ENCODE assay signal across 1 cellular context in the genomic region with DNA sequence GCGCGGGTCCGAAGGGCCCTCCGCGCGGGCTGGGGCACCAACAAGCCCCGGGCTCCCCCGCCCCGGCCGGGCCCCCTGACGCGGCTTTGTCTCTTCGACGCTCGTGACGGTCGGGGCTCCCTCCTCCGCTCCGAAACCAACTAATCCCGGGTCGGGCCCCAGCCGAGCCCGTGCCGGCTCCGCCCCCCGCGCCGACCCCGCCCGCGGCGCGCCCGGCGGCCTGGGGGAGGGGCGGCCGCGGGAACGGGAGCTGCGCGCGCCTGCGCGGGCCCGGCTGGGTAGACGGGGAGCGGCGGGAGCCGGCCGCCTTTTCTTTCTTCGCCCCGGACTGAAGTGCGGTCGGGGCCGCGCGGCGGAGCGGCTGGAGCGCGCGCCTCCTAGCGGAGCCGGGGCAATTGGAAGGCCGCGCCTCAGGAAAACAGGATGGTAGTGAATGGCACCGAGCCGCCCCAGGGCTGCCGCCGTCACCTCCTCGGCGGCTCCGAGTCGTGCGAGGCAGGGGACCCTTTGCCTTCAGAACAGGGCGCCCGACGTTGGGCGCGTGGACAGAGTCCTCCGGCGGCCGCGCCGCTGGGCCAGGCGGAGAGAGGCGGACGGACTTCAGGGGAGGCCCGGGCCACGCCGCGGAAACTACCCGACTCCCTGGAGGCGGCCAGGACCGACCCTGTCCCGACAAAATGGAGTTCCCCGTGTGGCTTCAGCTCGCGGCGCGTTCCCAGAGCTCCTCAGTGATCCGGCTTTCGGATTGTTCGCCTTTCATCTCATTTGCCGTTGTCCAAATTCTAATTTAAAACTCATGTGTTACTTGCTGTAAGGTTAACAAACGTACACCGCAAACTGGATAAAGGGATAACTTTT.
TF ChIP-seq lines count a peak whose summit lies in the region.

A gene with protein sequence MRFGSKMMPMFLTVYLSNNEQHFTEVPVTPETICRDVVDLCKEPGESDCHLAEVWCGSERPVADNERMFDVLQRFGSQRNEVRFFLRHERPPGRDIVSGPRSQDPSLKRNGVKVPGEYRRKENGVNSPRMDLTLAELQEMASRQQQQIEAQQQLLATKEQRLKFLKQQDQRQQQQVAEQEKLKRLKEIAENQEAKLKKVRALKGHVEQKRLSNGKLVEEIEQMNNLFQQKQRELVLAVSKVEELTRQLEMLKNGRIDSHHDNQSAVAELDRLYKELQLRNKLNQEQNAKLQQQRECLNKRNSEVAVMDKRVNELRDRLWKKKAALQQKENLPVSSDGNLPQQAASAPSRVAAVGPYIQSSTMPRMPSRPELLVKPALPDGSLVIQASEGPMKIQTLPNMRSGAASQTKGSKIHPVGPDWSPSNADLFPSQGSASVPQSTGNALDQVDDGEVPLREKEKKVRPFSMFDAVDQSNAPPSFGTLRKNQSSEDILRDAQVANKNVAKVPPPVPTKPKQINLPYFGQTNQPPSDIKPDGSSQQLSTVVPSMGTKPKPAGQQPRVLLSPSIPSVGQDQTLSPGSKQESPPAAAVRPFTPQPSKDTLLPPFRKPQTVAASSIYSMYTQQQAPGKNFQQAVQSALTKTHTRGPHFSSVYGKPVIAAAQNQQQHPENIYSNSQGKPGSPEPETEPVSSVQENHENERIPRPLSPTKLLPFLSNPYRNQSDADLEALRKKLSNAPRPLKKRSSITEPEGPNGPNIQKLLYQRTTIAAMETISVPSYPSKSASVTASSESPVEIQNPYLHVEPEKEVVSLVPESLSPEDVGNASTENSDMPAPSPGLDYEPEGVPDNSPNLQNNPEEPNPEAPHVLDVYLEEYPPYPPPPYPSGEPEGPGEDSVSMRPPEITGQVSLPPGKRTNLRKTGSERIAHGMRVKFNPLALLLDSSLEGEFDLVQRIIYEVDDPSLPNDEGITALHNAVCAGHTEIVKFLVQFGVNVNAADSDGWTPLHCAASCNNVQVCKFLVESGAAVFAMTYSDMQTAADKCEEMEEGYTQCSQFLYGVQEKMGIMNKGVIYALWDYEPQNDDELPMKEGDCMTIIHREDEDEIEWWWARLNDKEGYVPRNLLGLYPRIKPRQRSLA (minus strand): TSS at position 138 of the 858 bp plus-strand sequence. CDS start 267 bp downstream, outside the sequence.

TF ChIP-seq in HepG2, 621 proteins besides CTCF, POLR2A, EP300 and RAD21 (continued from another document and continues in another):
- TF ChIP-seq, protein P1, sequence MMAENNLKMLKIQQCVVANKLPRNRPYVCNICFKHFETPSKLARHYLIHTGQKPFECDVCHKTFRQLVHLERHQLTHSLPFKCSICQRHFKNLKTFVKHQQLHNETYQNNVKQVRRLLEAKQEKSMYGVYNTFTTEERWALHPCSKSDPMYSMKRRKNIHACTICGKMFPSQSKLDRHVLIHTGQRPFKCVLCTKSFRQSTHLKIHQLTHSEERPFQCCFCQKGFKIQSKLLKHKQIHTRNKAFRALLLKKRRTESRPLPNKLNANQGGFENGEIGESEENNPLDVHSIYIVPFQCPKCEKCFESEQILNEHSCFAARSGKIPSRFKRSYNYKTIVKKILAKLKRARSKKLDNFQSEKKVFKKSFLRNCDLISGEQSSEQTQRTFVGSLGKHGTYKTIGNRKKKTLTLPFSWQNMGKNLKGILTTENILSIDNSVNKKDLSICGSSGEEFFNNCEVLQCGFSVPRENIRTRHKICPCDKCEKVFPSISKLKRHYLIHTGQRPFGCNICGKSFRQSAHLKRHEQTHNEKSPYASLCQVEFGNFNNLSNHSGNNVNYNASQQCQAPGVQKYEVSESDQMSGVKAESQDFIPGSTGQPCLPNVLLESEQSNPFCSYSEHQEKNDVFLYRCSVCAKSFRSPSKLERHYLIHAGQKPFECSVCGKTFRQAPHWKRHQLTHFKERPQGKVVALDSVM (CRISPR knock-in tag; IDR thresholded peaks at IDR 0.05) = peak; percentile 84
- TF ChIP-seq ZNF30 (CRISPR knock-in tag; IDR thresholded peaks at IDR 0.05) (no peak), BORCS8-MEF2B (CRISPR knock-in tag; IDR thresholded peaks at IDR 0.05) (peak; percentile 53), GATAD2A (CRISPR knock-in tag; IDR thresholded peaks at IDR 0.05) (no peak), TGIF2 (CRISPR knock-in tag; IDR thresholded peaks at IDR 0.05) (peak; percentile 63; the same call in 1 of the 2 replicates), ZFP90 (CRISPR knock-in tag; IDR thresholded peaks at IDR 0.05; ENCODE audit: borderline replicate concordance) (no peak), ZNF337 (CRISPR knock-in tag; IDR thresholded peaks at IDR 0.05; ENCODE audit: borderline replicate concordance, low read depth) (0 out of 2 replicates have a peak, but pooled peaks have one; percentile 26), ZXDC (CRISPR knock-in tag; IDR thresholded peaks at IDR 0.05) (peak; percentile 35; the same call in 1 of the 2 replicates), ZNF768 (CRISPR knock-in tag; IDR thresholded peaks at IDR 0.05) (peak; percentile 17; the same call in 1 of the 2 replicates), TAF1 (CRISPR knock-in tag; IDR thresholded peaks at IDR 0.05) (peak; percentile 96), NCOA2 (CRISPR knock-in tag; IDR thresholded peaks at IDR 0.05) (no peak), PAWR (CRISPR knock-in tag; IDR thresholded peaks at IDR 0.05; ENCODE audit: borderline replicate concordance) (no peak), ZNF280D (CRISPR knock-in tag; IDR thresholded peaks at IDR 0.05) (no peak), ZNF431 (CRISPR knock-in tag; IDR thresholded peaks at IDR 0.05; ENCODE audit: borderline replicate concordance, low read depth) (no peak), ZNF10 (CRISPR knock-in tag; IDR thresholded peaks at IDR 0.05; ENCODE audit: borderline replicate concordance, low read depth) (no peak), ZNF746 (CRISPR knock-in tag; IDR thresholded peaks at IDR 0.05) (no peak; the same call in 1 of the 2 replicates), THYN1 (CRISPR knock-in tag; IDR thresholded peaks at IDR 0.05; ENCODE audit: borderline replicate concordance, low read depth) (no peak), FOSL1 (CRISPR knock-in tag; IDR thresholded peaks at IDR 0.05; ENCODE audit: borderline replicate concordance) (no peak), SMAD9 (CRISPR knock-in tag; IDR thresholded peaks at IDR 0.05) (no peak), MTA1 (CRISPR knock-in tag; IDR thresholded peaks at IDR 0.05; ENCODE audit: borderline replicate concordance) (0 out of 2 replicates have a peak, but pooled peaks have one; percentile 5), ZNF615 (CRISPR knock-in tag; IDR thresholded peaks at IDR 0.05; ENCODE audit: borderline replicate concordance) (0 out of 2 replicates have a peak, but pooled peaks have one; percentile 60), NCOA5 (CRISPR knock-in tag; IDR thresholded peaks at IDR 0.05) (no peak), ERF (CRISPR knock-in tag; IDR thresholded peaks at IDR 0.05) (no peak; the same call in none of the 2 replicates), ZNF619 (CRISPR knock-in tag; IDR thresholded peaks at IDR 0.05) (no peak), ZNF274 (CRISPR knock-in tag; IDR thresholded peaks at IDR 0.05) (peak; percentile 52; the same call in 1 of the 2 replicates), HNRNPLL (IDR thresholded peaks at IDR 0.05; ENCODE audit: low read depth, low read length, poor library complexity, severe bottlenecking) (peak; percentile 47), HOXA9 (CRISPR knock-in tag; IDR thresholded peaks at IDR 0.05; ENCODE audit: borderline replicate concordance) (peak; percentile 47; the same call in 1 of the 2 replicates), ZNF44 (CRISPR knock-in tag; IDR thresholded peaks at IDR 0.05) (no peak), ZNF333 (CRISPR knock-in tag; IDR thresholded peaks at IDR 0.05; ENCODE audit: borderline replicate concordance) (peak; percentile 62), FOXM1 (CRISPR knock-in tag; IDR thresholded peaks at IDR 0.05) (no peak), U2AF2 (IDR thresholded peaks at IDR 0.05; ENCODE audit: low read depth, low read length) (0 out of 2 replicates have a peak, but pooled peaks have one; percentile 30), RFX5 (IDR thresholded peaks at IDR 0.05; ENCODE audit: low read depth, low read length) (no peak), KDM3A (CRISPR knock-in tag; IDR thresholded peaks at IDR 0.05; ENCODE audit: low read depth) (0 out of 2 replicates have a peak, but pooled peaks have one; percentile 53)
- TF ChIP-seq, protein P2, sequence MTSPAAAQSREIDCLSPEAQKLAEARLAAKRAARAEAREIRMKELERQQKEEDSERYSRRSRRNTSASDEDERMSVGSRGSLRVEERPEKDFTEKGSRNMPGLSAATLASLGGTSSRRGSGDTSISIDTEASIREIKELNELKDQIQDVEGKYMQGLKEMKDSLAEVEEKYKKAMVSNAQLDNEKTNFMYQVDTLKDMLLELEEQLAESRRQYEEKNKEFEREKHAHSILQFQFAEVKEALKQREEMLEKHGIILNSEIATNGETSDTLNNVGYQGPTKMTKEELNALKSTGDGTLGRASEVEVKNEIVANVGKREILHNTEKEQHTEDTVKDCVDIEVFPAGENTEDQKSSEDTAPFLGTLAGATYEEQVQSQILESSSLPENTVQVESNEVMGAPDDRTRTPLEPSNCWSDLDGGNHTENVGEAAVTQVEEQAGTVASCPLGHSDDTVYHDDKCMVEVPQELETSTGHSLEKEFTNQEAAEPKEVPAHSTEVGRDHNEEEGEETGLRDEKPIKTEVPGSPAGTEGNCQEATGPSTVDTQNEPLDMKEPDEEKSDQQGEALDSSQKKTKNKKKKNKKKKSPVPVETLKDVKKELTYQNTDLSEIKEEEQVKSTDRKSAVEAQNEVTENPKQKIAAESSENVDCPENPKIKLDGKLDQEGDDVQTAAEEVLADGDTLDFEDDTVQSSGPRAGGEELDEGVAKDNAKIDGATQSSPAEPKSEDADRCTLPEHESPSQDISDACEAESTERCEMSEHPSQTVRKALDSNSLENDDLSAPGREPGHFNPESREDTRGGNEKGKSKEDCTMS (CRISPR knock-in tag; conservative IDR thresholded peaks at IDR 0.05) = no peak
- TF ChIP-seq, protein P3, sequence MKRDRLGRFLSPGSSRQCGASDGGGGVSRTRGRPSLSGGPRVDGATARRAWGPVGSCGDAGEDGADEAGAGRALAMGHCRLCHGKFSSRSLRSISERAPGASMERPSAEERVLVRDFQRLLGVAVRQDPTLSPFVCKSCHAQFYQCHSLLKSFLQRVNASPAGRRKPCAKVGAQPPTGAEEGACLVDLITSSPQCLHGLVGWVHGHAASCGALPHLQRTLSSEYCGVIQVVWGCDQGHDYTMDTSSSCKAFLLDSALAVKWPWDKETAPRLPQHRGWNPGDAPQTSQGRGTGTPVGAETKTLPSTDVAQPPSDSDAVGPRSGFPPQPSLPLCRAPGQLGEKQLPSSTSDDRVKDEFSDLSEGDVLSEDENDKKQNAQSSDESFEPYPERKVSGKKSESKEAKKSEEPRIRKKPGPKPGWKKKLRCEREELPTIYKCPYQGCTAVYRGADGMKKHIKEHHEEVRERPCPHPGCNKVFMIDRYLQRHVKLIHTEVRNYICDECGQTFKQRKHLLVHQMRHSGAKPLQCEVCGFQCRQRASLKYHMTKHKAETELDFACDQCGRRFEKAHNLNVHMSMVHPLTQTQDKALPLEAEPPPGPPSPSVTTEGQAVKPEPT (CRISPR knock-in tag; IDR thresholded peaks at IDR 0.05; ENCODE audit: low read depth) = no peak
- TF ChIP-seq, protein P4, sequence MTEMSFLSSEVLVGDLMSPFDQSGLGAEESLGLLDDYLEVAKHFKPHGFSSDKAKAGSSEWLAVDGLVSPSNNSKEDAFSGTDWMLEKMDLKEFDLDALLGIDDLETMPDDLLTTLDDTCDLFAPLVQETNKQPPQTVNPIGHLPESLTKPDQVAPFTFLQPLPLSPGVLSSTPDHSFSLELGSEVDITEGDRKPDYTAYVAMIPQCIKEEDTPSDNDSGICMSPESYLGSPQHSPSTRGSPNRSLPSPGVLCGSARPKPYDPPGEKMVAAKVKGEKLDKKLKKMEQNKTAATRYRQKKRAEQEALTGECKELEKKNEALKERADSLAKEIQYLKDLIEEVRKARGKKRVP (CRISPR knock-in tag; IDR thresholded peaks at IDR 0.05) = no peak
- TF ChIP-seq, protein P5, sequence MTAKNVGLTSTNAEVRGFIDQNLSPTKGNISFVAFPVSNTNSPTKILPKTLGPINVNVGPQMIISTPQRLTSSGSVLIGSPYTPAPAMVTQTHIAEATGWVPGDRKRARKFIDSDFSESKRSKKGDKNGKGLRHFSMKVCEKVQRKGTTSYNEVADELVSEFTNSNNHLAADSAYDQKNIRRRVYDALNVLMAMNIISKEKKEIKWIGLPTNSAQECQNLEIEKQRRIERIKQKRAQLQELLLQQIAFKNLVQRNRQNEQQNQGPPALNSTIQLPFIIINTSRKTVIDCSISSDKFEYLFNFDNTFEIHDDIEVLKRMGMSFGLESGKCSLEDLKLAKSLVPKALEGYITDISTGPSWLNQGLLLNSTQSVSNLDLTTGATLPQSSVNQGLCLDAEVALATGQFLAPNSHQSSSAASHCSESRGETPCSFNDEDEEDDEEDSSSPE (CRISPR knock-in tag; IDR thresholded peaks at IDR 0.05) = peak; percentile 75; the same call in 1 of the 2 replicates
